8 cellular contexts compared by ENCODE assay signal in genomic region chr10:95864906-95865813, GRCh38. TPM values are rescaled to one million over a fixed set of nuclear protein-coding genes. Genes with fewer than 3 reads are reported as not detected.
DNase-seq lines count a peak whose midpoint lies in the region; ATAC-seq lines count a peak whose summit lies in the region.

No MANE protein-coding gene starts in this region.

- peaks cover 5 to 9% (median 8%) of the 10 kb centered on the region in 4 donors for H3K4me1 Mint-ChIP-seq in CD4-positive, alpha-beta memory T cell
- H3K4me1 Mint-ChIP-seq in activated T-helper 17 cell treated with anti-CD3 and anti-CD28 coated beads, Interleukin-2, amount 50 U/mL, for 72 hours, result no peaks in the 10 kb centered on the region

- H3K4me3 Mint-ChIP-seq in CD4-positive, alpha-beta memory T cell, result no peak overlapping the region
- H3K4me3 Mint-ChIP-seq in activated T-helper 17 cell treated with anti-CD3 and anti-CD28 coated beads, Interleukin-2, amount 50 U/mL, for 72 hours, result peak overlapping the region; percentile 31

- no peaks in the 10 kb centered on the region for H3K36me3 Mint-ChIP-seq in CD4-positive, alpha-beta memory T cell
- H3K36me3 Mint-ChIP-seq in activated T-helper 17 cell treated with anti-CD3 and anti-CD28 coated beads, Interleukin-2, amount 50 U/mL, for 72 hours (ENCODE audit: low read depth), result no peaks in the 10 kb centered on the region

- no peaks in the 10 kb centered on the region for H3K27me3 Mint-ChIP-seq in CD4-positive, alpha-beta memory T cell
- no peaks in the 10 kb centered on the region for H3K27me3 Mint-ChIP-seq in activated T-helper 17 cell treated with anti-CD3 and anti-CD28 coated beads, Interleukin-2, amount 50 U/mL, for 72 hours

- no peaks in the 10 kb centered on the region for H3K9me3 Mint-ChIP-seq in CD4-positive, alpha-beta memory T cell
- no peaks in the 10 kb centered on the region for H3K9me3 Mint-ChIP-seq in activated T-helper 17 cell treated with anti-CD3 and anti-CD28 coated beads, Interleukin-2, amount 50 U/mL, for 72 hours

- no peaks in the 10 kb centered on the region for H3K9me3 ChIP-seq in CD4-positive, alpha-beta memory T cell (ENCODE audit: control insufficient read depth in 1 of 2, low read length in 2 of 2)

- ATAC-seq in GM18861 (IDR thresholded peaks at IDR 0.05; ENCODE audit: unreplicated experiment), result peak; percentile 89
- ATAC-seq in HG02973 (IDR thresholded peaks at IDR 0.05; ENCODE audit: unreplicated experiment), result peak; percentile 88
- peak; percentile 93 for ATAC-seq in activated T-helper 17 cell treated with anti-CD3 and anti-CD28 coated beads, Interleukin-2, amount 50 U/mL, for 72 hours (replicated peaks)

- H3K27ac ChIP-seq in CD4-positive, alpha-beta memory T cell (ENCODE audit: low read depth, low read length), result no peak overlapping the region

- DNase-seq in CD4-positive, alpha-beta memory T cell, result peak; percentile 14 to 52 (median 41)
- DNase-seq in NCI-H460 (ENCODE audit: extremely low read depth, low read depth) (peak; percentile 42), glomerular endothelial cell (ENCODE audit: extremely low read depth, low read depth, low spot score) (peak; percentile 39), pons (ENCODE audit: low spot score) (peak; percentile 56), DMS79 treated with DMSO at 0.1 percent for 48 hours (lab: John Stamatoyannopoulos, UW) (no peak)

- CTCF ChIA-PET in CD4-positive, alpha-beta memory T cell (lab: Charles Lee; ENCODE audit: partially characterized antibody), result interaction anchor here (0.6 to 5.0 kb wide), 11 partner anchors 13 to 440 kb away, joined by 3 to 81 read pairs (median 3); partner anchors contain the start of gene TCTN3

- no peak overlapping the region for H3K4me3 ChIP-seq in CD4-positive, alpha-beta memory T cell (ENCODE audit: low read length in 2 of 2)

- intact Hi-C loops in CD4-positive, alpha-beta memory T cell (cut with micrococcal nuclease), result loop anchor here (1.0 to 2.0 kb wide), 2 partner anchors 171 to 434 kb away; no protein-coding TSS in a partner anchor

- H3K36me3 ChIP-seq in CD4-positive, alpha-beta memory T cell (ENCODE audit: insufficient read depth, low read length), result no peaks in the 10 kb centered on the region

- H3K27me3 ChIP-seq in CD4-positive, alpha-beta memory T cell (ENCODE audit: insufficient read depth, low read length), result no peaks in the 10 kb centered on the region

- peak overlapping the region in 3 of 7 donors; percentile 61 to 77 (median 68) for H3K27ac Mint-ChIP-seq in CD4-positive, alpha-beta memory T cell
- peak overlapping the region; percentile 65 for H3K27ac Mint-ChIP-seq in activated T-helper 17 cell treated with anti-CD3 and anti-CD28 coated beads, Interleukin-2, amount 50 U/mL, for 72 hours

- peaks cover 4% of the 10 kb centered on the region for H3K4me1 ChIP-seq in CD4-positive, alpha-beta memory T cell (ENCODE audit: insufficient read depth, low read length)

- POLR2A ChIA-PET in CD4-positive, alpha-beta memory T cell (lab: Charles Lee; ENCODE audit: partially characterized antibody), result interaction anchor here (0.7 to 1.4 kb wide), 4 partner anchors 22 to 172 kb away, joined by 3 to 9 read pairs (median 4); partner anchors contain the start of gene TCTN3

RNA-seq across cellular contexts. Expression of gene CC2D2B, which starts 42.6 kb away (rescaled TPM):
- total RNA-seq in CD4-positive, alpha-beta memory T cell, result under 1 TPM in 1 of 2 experiments, not detected in 1; 0.15 TPM
- under 1 TPM in 1 of 2 donors, not detected in 1; 0.10 TPM for polyA plus RNA-seq in CD4-positive, alpha-beta memory T cell
- not detected in 2 replicates for total RNA-seq in NCI-H460 (2014; rRNA removed; shearing (Covaris generic))
- polyA plus RNA-seq in NCI-H460 (2014; cell fraction: nucleus; rRNA removed), result not detected in 2 replicates
- under 1 TPM; 0.24 to 0.73 TPM for total RNA-seq in activated T-helper 17 cell treated with anti-CD3 and anti-CD28 coated beads, Interleukin-2, amount 50 U/mL, for 72 hours
- total RNA-seq in glomerular endothelial cell, result 0.47 TPM in 1 of 2 replicates, not detected in the other
